8 cellular contexts compared by ENCODE assay signal in genomic region chr14:54722791-54723432, GRCh38.
DNase-seq lines count a peak whose midpoint lies in the region; ATAC-seq and TF ChIP-seq lines count a peak whose summit lies in the region.

No MANE protein-coding gene starts in this region.

- H3K9me3 ChIP-seq in cardiac muscle cell (ENCODE audit: low read depth) (no peaks in the 10 kb centered on the region), heart right ventricle (no peaks in the 10 kb centered on the region), aorta (ENCODE audit: control insufficient read depth, low read length) (no peaks in the 10 kb centered on the region)

- H3K4me1 ChIP-seq in cardiac muscle cell (ENCODE audit: low read depth), result peaks cover 28% of the 10 kb centered on the region
- peaks cover 0 to 51% (median 34%) of the 10 kb centered on the region in 9 donors for H3K4me1 ChIP-seq in heart right ventricle
- peaks cover 12 to 14% of the 10 kb centered on the region in 2 donors for H3K4me1 ChIP-seq in aorta (ENCODE audit: control insufficient read depth in 1 of 2, insufficient read depth in 2 of 2, low read length in 2 of 2)

- DNase-seq in cardiac muscle cell (ENCODE audit: low read depth in 1 of 2, low spot score in 1 of 2), result peak; percentile 55 to 70
- no peak for DNase-seq in Right ventricle myocardium inferior (ENCODE audit: missing footprints)
- peak; percentile 34 for DNase-seq in OCI-M1 (lab: John Stamatoyannopoulos, UW)
- no peak for DNase-seq in heart right ventricle
- DNase-seq in aorta, result no peak
- DNase-seq in activated CD4-positive, CD25-positive, alpha-beta regulatory T cell treated with anti-CD3 and anti-CD28 coated beads, Interleukin-2, amount 50 U/mL, for 72 hours, result no peak
- DNase-seq in RKO (ENCODE audit: low spot score), result no peak

- H3K27ac ChIP-seq in cardiac muscle cell, result no peak overlapping the region
- H3K27ac ChIP-seq in heart right ventricle, result no peak overlapping the region
- H3K27ac ChIP-seq in aorta (ENCODE audit: low read depth in 1 of 2, low read length in 2 of 2), result no peak overlapping the region

- H3K27me3 ChIP-seq in cardiac muscle cell, result no peaks in the 10 kb centered on the region
- no peaks in the 10 kb centered on the region for H3K27me3 ChIP-seq in heart right ventricle
- H3K27me3 ChIP-seq in aorta (ENCODE audit: control insufficient read depth in 1 of 2, insufficient read depth in 2 of 2, low read length in 1 of 2), result no peaks in the 10 kb centered on the region

- TF ChIP-seq CTCF in cardiac muscle cell (IDR thresholded peaks at IDR 0.05; ENCODE audit: low read depth, low read length) (peak; percentile 62), heart right ventricle (IDR thresholded peaks at IDR 0.05) (peak in 8 of 9 donors; percentile 21 to 73 (median 55))

- WGBS in heart right ventricle, 2 donors, result 33 to 35% methylated on average over 4 of the region's 4 CpGs
- WGBS in aorta, 2 donors, result 28 to 29% methylated on average over 4 of the region's 4 CpGs

- intact Hi-C loops in Right ventricle myocardium inferior (cut with DNase I) (no loop called here), heart right ventricle (cut with DNase I) (loop anchor here in 1 of 10 donors (5.0 kb wide), 1 partner anchor 44 kb away; no protein-coding TSS in a partner anchor), aorta (cut with DNase I) (no loop called here)

- no peak for ATAC-seq in Right ventricle myocardium inferior
- peak in 6 of 8 donors; percentile 57 to 84 (median 74) for ATAC-seq in heart right ventricle
- peak; percentile 64 for ATAC-seq in aorta (ENCODE audit: low FRiP score)
- no peak for ATAC-seq in HG03039 (IDR thresholded peaks at IDR 0.05; ENCODE audit: unreplicated experiment)

- H3K4me3 ChIP-seq in cardiac muscle cell, result no peak overlapping the region
- H3K4me3 ChIP-seq in heart right ventricle, result no peak overlapping the region
- no peak overlapping the region for H3K4me3 ChIP-seq in aorta (ENCODE audit: low read length in 2 of 2)

- H3K36me3 ChIP-seq in cardiac muscle cell (no peaks in the 10 kb centered on the region), heart right ventricle (no peaks in the 10 kb centered on the region), aorta (ENCODE audit: control insufficient read depth in 1 of 2, insufficient read depth in 2 of 2, low read length in 1 of 2) (no peaks in the 10 kb centered on the region)

Comparison
In these comparisons a context has a peak if more than half of its experiments do, and no peak if none do; other contexts are left out.
1. DNase-seq: peak in cardiac muscle cell (2 of 2) and OCI-M1 (single experiment); none in Right ventricle myocardium inferior (single experiment), heart right ventricle (0 of 2), aorta (0 of 2), activated CD4-positive, CD25-positive, alpha-beta regulatory T cell treated with anti-CD3 and anti-CD28 coated beads, Interleukin-2, amount 50 U/mL, for 72 hours (single experiment) and RKO (single experiment).
2. ATAC-seq: peak in heart right ventricle (6 of 8) and aorta (single experiment); none in Right ventricle myocardium inferior (single experiment) and HG03039 (single experiment).